In the genomic region with DNA sequence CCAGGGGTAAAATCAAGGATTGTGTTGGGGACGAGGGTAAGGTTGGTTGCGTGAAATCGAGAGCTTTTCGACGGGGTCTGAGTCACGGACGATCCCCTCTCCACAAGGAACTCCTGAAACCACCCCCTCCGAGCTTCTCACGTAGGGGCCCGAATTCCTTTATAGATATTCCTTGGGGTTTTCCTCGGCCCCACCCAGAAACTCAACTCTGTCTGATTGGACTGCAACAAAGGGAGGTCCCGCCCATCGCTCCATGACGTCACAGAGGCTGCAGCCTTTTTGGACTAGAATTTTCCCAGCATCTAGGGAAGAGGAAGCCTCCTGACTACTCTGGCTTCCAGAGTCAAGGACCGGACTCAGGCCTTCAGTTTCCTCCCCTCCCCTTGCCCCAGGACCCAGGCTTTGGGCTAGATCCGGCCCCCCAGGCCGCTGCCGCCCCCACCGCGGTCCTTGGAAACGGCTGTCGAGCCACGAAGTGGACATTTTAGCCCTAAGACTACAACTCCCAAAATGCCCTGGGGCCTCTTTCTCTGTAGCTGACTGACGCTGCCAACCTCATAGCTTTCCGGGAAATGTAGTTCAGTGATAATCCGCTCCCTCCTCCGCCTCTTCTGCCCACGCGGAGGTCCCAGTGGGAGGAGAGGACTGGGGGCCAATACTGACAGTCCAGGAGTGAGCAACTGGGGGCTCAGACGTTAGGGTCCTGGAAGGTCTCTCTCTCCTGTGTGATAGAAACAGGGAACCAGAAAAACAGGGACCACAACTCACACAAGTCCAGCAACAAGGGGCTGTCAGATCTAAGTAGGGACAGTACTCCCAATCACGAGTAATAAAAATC, we compare ENCODE assay signal across 8 cellular contexts. TPM values are rescaled to one million over a fixed set of nuclear protein-coding genes. Genes with fewer than 3 reads are reported as not detected.
DNase-seq lines count a peak whose midpoint lies in the region; ATAC-seq and TF ChIP-seq lines count a peak whose summit lies in the region.

A gene (minus strand): TSS at position 172 of the 838 bp plus-strand sequence. CDS start 1,050 bp downstream, outside the sequence.

- peak within 1 kb of the TSS in 5 of 8 donors; percentile 20 to 75 (median 41) for H3K4me3 Mint-ChIP-seq in naive B cell

- TF ChIP-seq CTCF in fibroblast of villous mesenchyme (IDR thresholded peaks at IDR 0.05; ENCODE audit: insufficient read depth, low read depth, low read length): no peak

- peaks cover 0 to 8% of the 10 kb centered on the region in 2 donors for H3K36me3 Mint-ChIP-seq in naive B cell

- ATAC-seq in naive B cell (ENCODE audit: low read depth in 2 of 2): peak; percentile 77 to 78
- ATAC-seq in HG02610 (IDR thresholded peaks at IDR 0.05; ENCODE audit: unreplicated experiment): no peak
- ATAC-seq in esophagus mucosa: no peak

- peak within 1 kb of the TSS; percentile 77 for H3K4me3 ChIP-seq in fibroblast of villous mesenchyme (ENCODE audit: low read depth, low read length)

- peaks cover 0 to 5% (median 0%) of the 10 kb centered on the region in 7 donors for H3K9me3 Mint-ChIP-seq in naive B cell

- peak within 1 kb of the TSS in 1 of 6 donors; percentile 22 for H3K27ac Mint-ChIP-seq in naive B cell

- H3K4me1 Mint-ChIP-seq in naive B cell: peaks cover 13 to 23% (median 14%) of the 10 kb centered on the region in 3 donors

- peak; percentile 78 for DNase-seq in DMS53 (lab: John Stamatoyannopoulos, UW)
- DNase-seq in NCI-H460 (ENCODE audit: extremely low read depth, low read depth): peak; percentile 69
- peak; percentile 68 to 74 for DNase-seq in activated T-cell treated with anti-CD3 and anti-CD28 coated beads, Interleukin-2, amount 50 U/mL, for 48 hours
- DNase-seq in fibroblast of villous mesenchyme (ENCODE audit: low read depth): peak; percentile 91
- peak; percentile 37 for DNase-seq in naive B cell
- DNase-seq in superior temporal gyrus (ENCODE audit: extremely low spot score): peak; percentile 90

- H3K27me3 Mint-ChIP-seq in naive B cell: peaks cover 42 to 79% (median 47%) of the 10 kb centered on the region in 3 donors

RNA-seq across cellular contexts. Expression of the gene that starts here (rescaled TPM):
- total RNA-seq in NCI-H460 (2014; rRNA removed; shearing (Covaris generic)): 0.15 and 0.52 TPM in 2 replicates
- polyA plus RNA-seq in NCI-H460 (2014; cell fraction: nucleus; rRNA removed): 0.17 and 0.31 TPM in 2 replicates
- total RNA-seq in fibroblast of villous mesenchyme: under 0.01 TPM in 1 of 2 replicates, not detected in the other
- not detected for polyA plus RNA-seq in naive B cell (ENCODE audit: low read depth in 6 of 6)
- total RNA-seq in esophagus mucosa: 1.3 TPM

Comparison
In these comparisons a context has a peak if more than half of its experiments do, and no peak if none do; other contexts are left out.
1. Peak in DNase-seq in NCI-H460; RNA of the gene not detected or under 1 TPM.
2. Peak in DNase-seq and H3K4me3 ChIP-seq in fibroblast of villous mesenchyme; RNA of the gene not detected or under 1 TPM.
3. Peak in DNase-seq and ATAC-seq in naive B cell; RNA of the gene not detected or under 1 TPM.
4. DNase-seq: peak in every context shown above with its lines; median percentile 91 in fibroblast of villous mesenchyme; 90 in superior temporal gyrus; 78 in DMS53; 71 in activated T-cell treated with anti-CD3 and anti-CD28 coated beads, Interleukin-2, amount 50 U/mL, for 48 hours; 69 in NCI-H460; 37 in naive B cell.